In genomic region chr3:81242871-81243270, GRCh38 we compare ENCODE assay signal across 9 cellular contexts.
DNase-seq lines count a peak whose midpoint lies in the region; ATAC-seq and TF ChIP-seq lines count a peak whose summit lies in the region.
"Had no signal": no experiment of that assay in that cellular context is flagged by ENCODE, and none has a peak within 500 bp of the region (broad histone marks: within the 10 kb centered on the region; RNA-seq: fewer than 3 reads in every experiment).

No MANE protein-coding gene starts in this region.

- H3K27ac ChIP-seq in VCaP, result no peak overlapping the region
- H3K27ac ChIP-seq: uterus had no signal

- no peaks in the 10 kb centered on the region for H3K36me3 Mint-ChIP-seq in nephron (ENCODE audit: low read depth)

- H3K27me3 Mint-ChIP-seq in nephron (ENCODE audit: low read depth), result no peaks in the 10 kb centered on the region

- peaks cover 8% of the 10 kb centered on the region for H3K4me1 Mint-ChIP-seq in nephron

- peak; percentile 79 for TF ChIP-seq CTCF in VCaP (conservative IDR thresholded peaks at IDR 0.05)
- peak; percentile 30 to 55 (median 48) for TF ChIP-seq CTCF in nephron (IDR thresholded peaks at IDR 0.05; ENCODE audit: unreplicated experiment in 3 of 3)

- no peaks in the 10 kb centered on the region for H3K9me3 Mint-ChIP-seq in nephron

- ATAC-seq in GM18502 (IDR thresholded peaks at IDR 0.05; ENCODE audit: poor library complexity, unreplicated experiment) (peak; percentile 67), HG02623 (IDR thresholded peaks at IDR 0.05; ENCODE audit: unreplicated experiment) (no peak)

- no peak overlapping the region for H3K27ac Mint-ChIP-seq in nephron

- no peak overlapping the region for H3K4me3 Mint-ChIP-seq in nephron

- DNase-seq in HS-5 (ENCODE audit: low read depth) (peak; percentile 22), GOT3 (lab: John Stamatoyannopoulos, UW) (no peak), SW 1271 (lab: John Stamatoyannopoulos, UW) (no peak)
- no peak for DNase-seq in activated CD4-positive, CD25-positive, alpha-beta regulatory T cell treated with anti-CD3 and anti-CD28 coated beads, Interleukin-2, amount 50 U/mL, for 72 hours
- DNase-seq: uterus had no signal
